ENCODE assay signal across 1 cellular context in the genomic region with DNA sequence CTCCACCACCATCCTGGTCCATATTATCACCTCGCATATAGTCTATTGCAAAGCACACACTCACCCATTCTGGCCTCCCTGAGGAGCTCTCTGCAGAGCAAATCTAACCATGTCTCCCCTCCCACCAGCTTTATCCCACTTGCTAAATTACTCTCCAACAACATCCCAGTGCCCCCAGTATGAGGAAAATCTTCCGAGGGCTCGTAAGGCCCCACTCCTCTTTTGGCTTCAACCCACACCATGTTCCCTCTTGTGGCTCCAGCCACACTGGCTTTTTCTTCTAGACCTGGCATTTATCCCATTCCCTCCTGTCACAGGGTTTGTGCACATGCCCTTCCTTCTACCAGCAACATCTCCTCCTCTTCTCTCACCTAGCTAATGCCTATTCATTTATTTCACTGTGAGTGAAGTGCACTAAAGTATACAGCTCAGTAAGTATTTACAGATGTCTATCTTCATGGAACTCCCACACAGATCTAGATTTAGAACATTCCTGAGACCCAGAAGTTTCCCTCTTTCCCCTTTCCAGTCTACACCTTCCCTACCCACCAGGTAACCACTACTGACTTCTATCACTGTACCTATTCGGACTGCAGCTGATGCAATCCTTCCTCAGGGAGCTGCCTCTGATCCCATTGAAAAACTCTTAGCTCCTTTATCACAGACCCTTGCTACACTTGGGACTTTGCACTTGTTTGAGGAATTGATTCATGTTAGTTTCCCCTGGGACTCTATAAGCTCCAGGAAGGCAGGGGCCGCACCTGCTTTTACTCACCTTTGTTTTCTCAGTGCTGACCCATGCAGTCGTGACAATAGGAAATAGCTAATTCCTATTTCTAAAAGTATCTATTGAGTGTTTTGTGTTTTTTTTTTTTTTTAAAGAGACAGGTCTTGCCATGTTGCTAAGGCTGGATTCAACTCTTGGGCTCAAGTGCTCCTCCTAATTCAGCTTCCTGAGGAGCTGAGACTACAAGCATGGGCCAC.
TF ChIP-seq lines count a peak whose summit lies in the region.

No MANE protein-coding gene starts in this region.

TF ChIP-seq in HepG2, 621 proteins besides CTCF, POLR2A, EP300 and RAD21 (continued from another document and continues in another):
- TF ChIP-seq, protein P1, sequence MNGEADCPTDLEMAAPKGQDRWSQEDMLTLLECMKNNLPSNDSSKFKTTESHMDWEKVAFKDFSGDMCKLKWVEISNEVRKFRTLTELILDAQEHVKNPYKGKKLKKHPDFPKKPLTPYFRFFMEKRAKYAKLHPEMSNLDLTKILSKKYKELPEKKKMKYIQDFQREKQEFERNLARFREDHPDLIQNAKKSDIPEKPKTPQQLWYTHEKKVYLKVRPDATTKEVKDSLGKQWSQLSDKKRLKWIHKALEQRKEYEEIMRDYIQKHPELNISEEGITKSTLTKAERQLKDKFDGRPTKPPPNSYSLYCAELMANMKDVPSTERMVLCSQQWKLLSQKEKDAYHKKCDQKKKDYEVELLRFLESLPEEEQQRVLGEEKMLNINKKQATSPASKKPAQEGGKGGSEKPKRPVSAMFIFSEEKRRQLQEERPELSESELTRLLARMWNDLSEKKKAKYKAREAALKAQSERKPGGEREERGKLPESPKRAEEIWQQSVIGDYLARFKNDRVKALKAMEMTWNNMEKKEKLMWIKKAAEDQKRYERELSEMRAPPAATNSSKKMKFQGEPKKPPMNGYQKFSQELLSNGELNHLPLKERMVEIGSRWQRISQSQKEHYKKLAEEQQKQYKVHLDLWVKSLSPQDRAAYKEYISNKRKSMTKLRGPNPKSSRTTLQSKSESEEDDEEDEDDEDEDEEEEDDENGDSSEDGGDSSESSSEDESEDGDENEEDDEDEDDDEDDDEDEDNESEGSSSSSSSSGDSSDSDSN (CRISPR knock-in tag; IDR thresholded peaks at IDR 0.05): peak; percentile 50
- TF ChIP-seq ZNF788 (CRISPR knock-in tag; IDR thresholded peaks at IDR 0.05; ENCODE audit: borderline replicate concordance): peak; percentile 65; the same call in 1 of the 2 replicates
- TF ChIP-seq ZNF549 (CRISPR knock-in tag; IDR thresholded peaks at IDR 0.05): no peak
- TF ChIP-seq MTF1 (CRISPR knock-in tag; IDR thresholded peaks at IDR 0.05): no peak
- TF ChIP-seq ELF4 (CRISPR knock-in tag; IDR thresholded peaks at IDR 0.05; ENCODE audit: borderline replicate concordance): no peak
- TF ChIP-seq ZFP82 (CRISPR knock-in tag; IDR thresholded peaks at IDR 0.05; ENCODE audit: borderline replicate concordance): 0 out of 2 replicates have a peak, but pooled peaks have one; percentile 31
- TF ChIP-seq, protein P2, sequence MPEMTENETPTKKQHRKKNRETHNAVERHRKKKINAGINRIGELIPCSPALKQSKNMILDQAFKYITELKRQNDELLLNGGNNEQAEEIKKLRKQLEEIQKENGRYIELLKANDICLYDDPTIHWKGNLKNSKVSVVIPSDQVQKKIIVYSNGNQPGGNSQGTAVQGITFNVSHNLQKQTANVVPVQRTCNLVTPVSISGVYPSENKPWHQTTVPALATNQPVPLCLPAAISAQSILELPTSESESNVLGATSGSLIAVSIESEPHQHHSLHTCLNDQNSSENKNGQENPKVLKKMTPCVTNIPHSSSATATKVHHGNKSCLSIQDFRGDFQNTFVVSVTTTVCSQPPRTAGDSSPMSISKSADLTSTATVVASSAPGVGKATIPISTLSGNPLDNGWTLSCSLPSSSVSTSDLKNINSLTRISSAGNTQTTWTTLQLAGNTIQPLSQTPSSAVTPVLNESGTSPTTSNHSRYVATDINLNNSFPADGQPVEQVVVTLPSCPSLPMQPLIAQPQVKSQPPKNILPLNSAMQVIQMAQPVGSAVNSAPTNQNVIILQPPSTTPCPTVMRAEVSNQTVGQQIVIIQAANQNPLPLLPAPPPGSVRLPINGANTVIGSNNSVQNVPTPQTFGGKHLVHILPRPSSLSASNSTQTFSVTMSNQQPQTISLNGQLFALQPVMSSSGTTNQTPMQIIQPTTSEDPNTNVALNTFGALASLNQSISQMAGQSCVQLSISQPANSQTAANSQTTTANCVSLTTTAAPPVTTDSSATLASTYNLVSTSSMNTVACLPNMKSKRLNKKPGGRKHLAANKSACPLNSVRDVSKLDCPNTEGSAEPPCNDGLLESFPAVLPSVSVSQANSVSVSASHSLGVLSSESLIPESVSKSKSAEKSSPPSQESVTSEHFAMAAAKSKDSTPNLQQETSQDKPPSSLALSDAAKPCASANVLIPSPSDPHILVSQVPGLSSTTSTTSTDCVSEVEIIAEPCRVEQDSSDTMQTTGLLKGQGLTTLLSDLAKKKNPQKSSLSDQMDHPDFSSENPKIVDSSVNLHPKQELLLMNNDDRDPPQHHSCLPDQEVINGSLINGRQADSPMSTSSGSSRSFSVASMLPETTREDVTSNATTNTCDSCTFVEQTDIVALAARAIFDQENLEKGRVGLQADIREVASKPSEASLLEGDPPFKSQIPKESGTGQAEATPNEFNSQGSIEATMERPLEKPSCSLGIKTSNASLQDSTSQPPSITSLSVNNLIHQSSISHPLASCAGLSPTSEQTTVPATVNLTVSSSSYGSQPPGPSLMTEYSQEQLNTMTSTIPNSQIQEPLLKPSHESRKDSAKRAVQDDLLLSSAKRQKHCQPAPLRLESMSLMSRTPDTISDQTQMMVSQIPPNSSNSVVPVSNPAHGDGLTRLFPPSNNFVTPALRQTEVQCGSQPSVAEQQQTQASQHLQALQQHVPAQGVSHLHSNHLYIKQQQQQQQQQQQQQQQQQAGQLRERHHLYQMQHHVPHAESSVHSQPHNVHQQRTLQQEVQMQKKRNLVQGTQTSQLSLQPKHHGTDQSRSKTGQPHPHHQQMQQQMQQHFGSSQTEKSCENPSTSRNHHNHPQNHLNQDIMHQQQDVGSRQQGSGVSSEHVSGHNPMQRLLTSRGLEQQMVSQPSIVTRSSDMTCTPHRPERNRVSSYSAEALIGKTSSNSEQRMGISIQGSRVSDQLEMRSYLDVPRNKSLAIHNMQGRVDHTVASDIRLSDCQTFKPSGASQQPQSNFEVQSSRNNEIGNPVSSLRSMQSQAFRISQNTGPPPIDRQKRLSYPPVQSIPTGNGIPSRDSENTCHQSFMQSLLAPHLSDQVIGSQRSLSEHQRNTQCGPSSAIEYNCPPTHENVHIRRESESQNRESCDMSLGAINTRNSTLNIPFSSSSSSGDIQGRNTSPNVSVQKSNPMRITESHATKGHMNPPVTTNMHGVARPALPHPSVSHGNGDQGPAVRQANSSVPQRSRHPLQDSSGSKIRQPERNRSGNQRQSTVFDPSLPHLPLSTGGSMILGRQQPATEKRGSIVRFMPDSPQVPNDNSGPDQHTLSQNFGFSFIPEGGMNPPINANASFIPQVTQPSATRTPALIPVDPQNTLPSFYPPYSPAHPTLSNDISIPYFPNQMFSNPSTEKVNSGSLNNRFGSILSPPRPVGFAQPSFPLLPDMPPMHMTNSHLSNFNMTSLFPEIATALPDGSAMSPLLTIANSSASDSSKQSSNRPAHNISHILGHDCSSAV (CRISPR knock-in tag; IDR thresholded peaks at IDR 0.05; ENCODE audit: borderline replicate concordance): no peak
- no peak for TF ChIP-seq KLF15 (CRISPR knock-in tag; IDR thresholded peaks at IDR 0.05; ENCODE audit: borderline replicate concordance)
- TF ChIP-seq ZNF235 (CRISPR knock-in tag; IDR thresholded peaks at IDR 0.05; ENCODE audit: borderline replicate concordance): no peak
- TF ChIP-seq ZNF12 (CRISPR knock-in tag; IDR thresholded peaks at IDR 0.05): peak; percentile 85; the same call in 1 of the 2 replicates
- TF ChIP-seq ZNF589 (CRISPR knock-in tag; conservative IDR thresholded peaks at IDR 0.05): no peak
- no peak for TF ChIP-seq MAFF (IDR thresholded peaks at IDR 0.05; ENCODE audit: low read depth, low read length)
- TF ChIP-seq ZNF891 (CRISPR knock-in tag; IDR thresholded peaks at IDR 0.05): no peak
- TF ChIP-seq, protein P3, sequence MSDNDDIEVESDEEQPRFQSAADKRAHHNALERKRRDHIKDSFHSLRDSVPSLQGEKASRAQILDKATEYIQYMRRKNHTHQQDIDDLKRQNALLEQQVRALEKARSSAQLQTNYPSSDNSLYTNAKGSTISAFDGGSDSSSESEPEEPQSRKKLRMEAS (IDR thresholded peaks at IDR 0.05): peak; percentile 63
- TF ChIP-seq ZNF879 (CRISPR knock-in tag; IDR thresholded peaks at IDR 0.05): no peak
- TF ChIP-seq SMYD3 (CRISPR knock-in tag; IDR thresholded peaks at IDR 0.05): 0 out of 2 replicates have a peak, but pooled peaks have one; percentile 63
- TF ChIP-seq ZNF768 (CRISPR knock-in tag; IDR thresholded peaks at IDR 0.05): no peak
- TF ChIP-seq ZNF484 (CRISPR knock-in tag; IDR thresholded peaks at IDR 0.05; ENCODE audit: borderline replicate concordance, low read depth): no peak
- TF ChIP-seq, protein P4, sequence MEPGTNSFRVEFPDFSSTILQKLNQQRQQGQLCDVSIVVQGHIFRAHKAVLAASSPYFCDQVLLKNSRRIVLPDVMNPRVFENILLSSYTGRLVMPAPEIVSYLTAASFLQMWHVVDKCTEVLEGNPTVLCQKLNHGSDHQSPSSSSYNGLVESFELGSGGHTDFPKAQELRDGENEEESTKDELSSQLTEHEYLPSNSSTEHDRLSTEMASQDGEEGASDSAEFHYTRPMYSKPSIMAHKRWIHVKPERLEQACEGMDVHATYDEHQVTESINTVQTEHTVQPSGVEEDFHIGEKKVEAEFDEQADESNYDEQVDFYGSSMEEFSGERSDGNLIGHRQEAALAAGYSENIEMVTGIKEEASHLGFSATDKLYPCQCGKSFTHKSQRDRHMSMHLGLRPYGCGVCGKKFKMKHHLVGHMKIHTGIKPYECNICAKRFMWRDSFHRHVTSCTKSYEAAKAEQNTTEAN (CRISPR knock-in tag; conservative IDR thresholded peaks at IDR 0.05): no peak
- TF ChIP-seq, protein P5, sequence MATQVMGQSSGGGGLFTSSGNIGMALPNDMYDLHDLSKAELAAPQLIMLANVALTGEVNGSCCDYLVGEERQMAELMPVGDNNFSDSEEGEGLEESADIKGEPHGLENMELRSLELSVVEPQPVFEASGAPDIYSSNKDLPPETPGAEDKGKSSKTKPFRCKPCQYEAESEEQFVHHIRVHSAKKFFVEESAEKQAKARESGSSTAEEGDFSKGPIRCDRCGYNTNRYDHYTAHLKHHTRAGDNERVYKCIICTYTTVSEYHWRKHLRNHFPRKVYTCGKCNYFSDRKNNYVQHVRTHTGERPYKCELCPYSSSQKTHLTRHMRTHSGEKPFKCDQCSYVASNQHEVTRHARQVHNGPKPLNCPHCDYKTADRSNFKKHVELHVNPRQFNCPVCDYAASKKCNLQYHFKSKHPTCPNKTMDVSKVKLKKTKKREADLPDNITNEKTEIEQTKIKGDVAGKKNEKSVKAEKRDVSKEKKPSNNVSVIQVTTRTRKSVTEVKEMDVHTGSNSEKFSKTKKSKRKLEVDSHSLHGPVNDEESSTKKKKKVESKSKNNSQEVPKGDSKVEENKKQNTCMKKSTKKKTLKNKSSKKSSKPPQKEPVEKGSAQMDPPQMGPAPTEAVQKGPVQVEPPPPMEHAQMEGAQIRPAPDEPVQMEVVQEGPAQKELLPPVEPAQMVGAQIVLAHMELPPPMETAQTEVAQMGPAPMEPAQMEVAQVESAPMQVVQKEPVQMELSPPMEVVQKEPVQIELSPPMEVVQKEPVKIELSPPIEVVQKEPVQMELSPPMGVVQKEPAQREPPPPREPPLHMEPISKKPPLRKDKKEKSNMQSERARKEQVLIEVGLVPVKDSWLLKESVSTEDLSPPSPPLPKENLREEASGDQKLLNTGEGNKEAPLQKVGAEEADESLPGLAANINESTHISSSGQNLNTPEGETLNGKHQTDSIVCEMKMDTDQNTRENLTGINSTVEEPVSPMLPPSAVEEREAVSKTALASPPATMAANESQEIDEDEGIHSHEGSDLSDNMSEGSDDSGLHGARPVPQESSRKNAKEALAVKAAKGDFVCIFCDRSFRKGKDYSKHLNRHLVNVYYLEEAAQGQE (IDR thresholded peaks at IDR 0.05; ENCODE audit: borderline replicate concordance in 1 of 2, low read depth in 1 of 2, low read length in 2 of 2): no peak
- TF ChIP-seq ZNF446 (CRISPR knock-in tag; IDR thresholded peaks at IDR 0.05): no peak
- no peak for TF ChIP-seq ZNF615 (CRISPR knock-in tag; IDR thresholded peaks at IDR 0.05; ENCODE audit: borderline replicate concordance)
- TF ChIP-seq HHEX (CRISPR knock-in tag; IDR thresholded peaks at IDR 0.05): no peak
- TF ChIP-seq, protein P6, sequence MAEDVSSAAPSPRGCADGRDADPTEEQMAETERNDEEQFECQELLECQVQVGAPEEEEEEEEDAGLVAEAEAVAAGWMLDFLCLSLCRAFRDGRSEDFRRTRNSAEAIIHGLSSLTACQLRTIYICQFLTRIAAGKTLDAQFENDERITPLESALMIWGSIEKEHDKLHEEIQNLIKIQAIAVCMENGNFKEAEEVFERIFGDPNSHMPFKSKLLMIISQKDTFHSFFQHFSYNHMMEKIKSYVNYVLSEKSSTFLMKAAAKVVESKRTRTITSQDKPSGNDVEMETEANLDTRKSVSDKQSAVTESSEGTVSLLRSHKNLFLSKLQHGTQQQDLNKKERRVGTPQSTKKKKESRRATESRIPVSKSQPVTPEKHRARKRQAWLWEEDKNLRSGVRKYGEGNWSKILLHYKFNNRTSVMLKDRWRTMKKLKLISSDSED (CRISPR knock-in tag; IDR thresholded peaks at IDR 0.05): no peak
- TF ChIP-seq, protein P7, sequence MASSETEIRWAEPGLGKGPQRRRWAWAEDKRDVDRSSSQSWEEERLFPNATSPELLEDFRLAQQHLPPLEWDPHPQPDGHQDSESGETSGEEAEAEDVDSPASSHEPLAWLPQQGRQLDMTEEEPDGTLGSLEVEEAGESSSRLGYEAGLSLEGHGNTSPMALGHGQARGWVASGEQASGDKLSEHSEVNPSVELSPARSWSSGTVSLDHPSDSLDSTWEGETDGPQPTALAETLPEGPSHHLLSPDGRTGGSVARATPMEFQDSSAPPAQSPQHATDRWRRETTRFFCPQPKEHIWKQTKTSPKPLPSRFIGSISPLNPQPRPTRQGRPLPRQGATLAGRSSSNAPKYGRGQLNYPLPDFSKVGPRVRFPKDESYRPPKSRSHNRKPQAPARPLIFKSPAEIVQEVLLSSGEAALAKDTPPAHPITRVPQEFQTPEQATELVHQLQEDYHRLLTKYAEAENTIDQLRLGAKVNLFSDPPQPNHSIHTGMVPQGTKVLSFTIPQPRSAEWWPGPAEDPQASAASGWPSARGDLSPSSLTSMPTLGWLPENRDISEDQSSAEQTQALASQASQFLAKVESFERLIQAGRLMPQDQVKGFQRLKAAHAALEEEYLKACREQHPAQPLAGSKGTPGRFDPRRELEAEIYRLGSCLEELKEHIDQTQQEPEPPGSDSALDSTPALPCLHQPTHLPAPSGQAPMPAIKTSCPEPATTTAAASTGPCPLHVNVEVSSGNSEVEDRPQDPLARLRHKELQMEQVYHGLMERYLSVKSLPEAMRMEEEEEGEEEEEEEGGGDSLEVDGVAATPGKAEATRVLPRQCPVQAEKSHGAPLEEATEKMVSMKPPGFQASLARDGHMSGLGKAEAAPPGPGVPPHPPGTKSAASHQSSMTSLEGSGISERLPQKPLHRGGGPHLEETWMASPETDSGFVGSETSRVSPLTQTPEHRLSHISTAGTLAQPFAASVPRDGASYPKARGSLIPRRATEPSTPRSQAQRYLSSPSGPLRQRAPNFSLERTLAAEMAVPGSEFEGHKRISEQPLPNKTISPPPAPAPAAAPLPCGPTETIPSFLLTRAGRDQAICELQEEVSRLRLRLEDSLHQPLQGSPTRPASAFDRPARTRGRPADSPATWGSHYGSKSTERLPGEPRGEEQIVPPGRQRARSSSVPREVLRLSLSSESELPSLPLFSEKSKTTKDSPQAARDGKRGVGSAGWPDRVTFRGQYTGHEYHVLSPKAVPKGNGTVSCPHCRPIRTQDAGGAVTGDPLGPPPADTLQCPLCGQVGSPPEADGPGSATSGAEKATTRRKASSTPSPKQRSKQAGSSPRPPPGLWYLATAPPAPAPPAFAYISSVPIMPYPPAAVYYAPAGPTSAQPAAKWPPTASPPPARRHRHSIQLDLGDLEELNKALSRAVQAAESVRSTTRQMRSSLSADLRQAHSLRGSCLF (CRISPR knock-in tag; IDR thresholded peaks at IDR 0.05; ENCODE audit: borderline replicate concordance): no peak
